Comparison of ENCODE assay signal across 16 cellular contexts in the genomic region with DNA sequence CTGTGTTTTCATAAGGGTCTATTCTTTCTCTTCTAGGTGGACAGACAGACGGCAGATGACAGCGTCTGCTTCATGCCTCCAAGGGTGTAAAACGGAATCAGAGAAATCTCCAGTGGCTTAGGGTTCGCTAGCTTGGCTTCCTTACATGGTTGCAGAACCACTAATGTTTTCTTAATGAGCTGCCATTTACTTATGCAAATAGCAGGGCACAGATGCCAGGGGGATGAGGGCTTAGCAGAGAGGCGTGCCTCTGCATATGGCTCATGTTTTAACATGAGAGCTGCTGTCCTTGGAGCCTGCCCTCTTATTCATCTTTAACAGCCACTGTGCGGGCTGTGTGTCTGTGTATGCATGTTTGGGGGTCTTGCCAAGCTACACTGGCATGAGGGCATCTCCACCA.
"Had no signal": no experiment of that assay in that cellular context is flagged by ENCODE, and none has a peak within 500 bp of the region (broad histone marks: within the 10 kb centered on the region; RNA-seq: fewer than 3 reads in every experiment).

No MANE protein-coding gene starts in this region.

- ATAC-seq: activated CD8-positive, alpha-beta T cell treated with anti-CD3 and anti-CD28 coated beads, Interleukin-2, amount 10 ng/mL, durations not matched to agents 7 days and 5 days; natural killer cell; right lobe of liver; stimulated activated naive CD8-positive, alpha-beta T cell treated with anti-CD3 and anti-CD28 coated beads, Interleukin-15, Interleukin-2, amounts not matched to agents 100 U/mL and 50 U/mL, for 24 hours had no signal

- DNase-seq: activated CD4-positive, alpha-beta T cell treated with anti-CD3 and anti-CD28 coated beads, Interleukin-2, amount 10 ng/mL, durations not matched to agents 24 days and 14 days; activated CD4-positive, CD25-positive, alpha-beta regulatory T cell; activated CD8-positive, alpha-beta T cell treated with anti-CD3 and anti-CD28 coated beads, Interleukin-2, amount 10 ng/mL, durations not matched to agents 7 days and 5 days; activated naive CD4-positive, alpha-beta T cell; left ventricle myocardium inferior; natural killer cell; right lobe of liver; stimulated activated naive CD8-positive, alpha-beta T cell treated with anti-CD3 and anti-CD28 coated beads, Interleukin-15, Interleukin-2, amounts not matched to agents 100 U/mL and 50 U/mL, for 24 hours; trophoblast cell had no signal

- H3K27ac Mint-ChIP-seq: activated CD4-positive, alpha-beta T cell treated with anti-CD3 and anti-CD28 coated beads, Interleukin-2, amount 10 ng/mL, durations not matched to agents 24 days and 14 days; activated CD8-positive, alpha-beta T cell treated with anti-CD3 and anti-CD28 coated beads, Interleukin-2, amount 10 ng/mL, durations not matched to agents 7 days and 5 days; activated T-helper 1 cell treated with anti-CD3 and anti-CD28 coated beads, Interleukin-12 subunit alpha, Interleukin-12 subunit beta, Interleukin-2, Interleukin-4 antibody, amounts not matched to agents 30 ng/mL and 10 ng/mL and 1 ng/mL, durations not matched to agents 14 hours and 24 hours and 36 hours; natural killer cell; progenitor cell of endocrine pancreas; T-helper 2 cell treated with Interferon-gamma antibody and Interleukin-4, amounts not matched to agents 5 μg/mL and 100 μg/mL, for 36 hours had no signal

- H3K4me1 Mint-ChIP-seq: activated CD4-positive, alpha-beta T cell treated with anti-CD3 and anti-CD28 coated beads, Interleukin-2, amount 10 ng/mL, durations not matched to agents 24 days and 14 days; natural killer cell had no signal

- H3K36me3 Mint-ChIP-seq: natural killer cell had no signal

- H3K4me3 ChIP-seq: ascending aorta, esophagus muscularis mucosa, left ventricle myocardium inferior, right lobe of liver, smooth muscle cell, suprapubic skin had no signal

- H3K9me3 Mint-ChIP-seq: activated CD4-positive, alpha-beta T cell treated with anti-CD3 and anti-CD28 coated beads, Interleukin-2, amount 10 ng/mL, durations not matched to agents 24 days and 14 days; activated T-helper 1 cell treated with anti-CD3 and anti-CD28 coated beads, Interleukin-12 subunit alpha, Interleukin-12 subunit beta, Interleukin-2, Interleukin-4 antibody, amounts not matched to agents 30 ng/mL and 10 ng/mL and 1 ng/mL, durations not matched to agents 14 hours and 24 hours and 36 hours; natural killer cell; T-helper 2 cell treated with Interferon-gamma antibody and Interleukin-4, amounts not matched to agents 5 μg/mL and 100 μg/mL, for 36 hours had no signal

- H3K4me3 Mint-ChIP-seq: activated CD4-positive, alpha-beta T cell treated with anti-CD3 and anti-CD28 coated beads, Interleukin-2, amount 10 ng/mL, durations not matched to agents 24 days and 14 days; activated CD8-positive, alpha-beta T cell treated with anti-CD3 and anti-CD28 coated beads, Interleukin-2, amount 10 ng/mL, durations not matched to agents 7 days and 5 days; activated T-helper 1 cell treated with anti-CD3 and anti-CD28 coated beads, Interleukin-12 subunit alpha, Interleukin-12 subunit beta, Interleukin-2, Interleukin-4 antibody, amounts not matched to agents 30 ng/mL and 10 ng/mL and 1 ng/mL, durations not matched to agents 14 hours and 24 hours and 36 hours; natural killer cell; T-helper 2 cell treated with Interferon-gamma antibody and Interleukin-4, amounts not matched to agents 5 μg/mL and 100 μg/mL, for 36 hours had no signal
